ENCODE assay signal across 8 cellular contexts in genomic region chr10:45710200-45710796, GRCh38. TPM values are rescaled to one million over a fixed set of nuclear protein-coding genes. Genes with fewer than 3 reads are reported as not detected.
A peak's percentile ranks its signal among the peaks of the same experiment; 100 is the strongest.
DNase-seq lines count a peak whose midpoint lies in the region; ATAC-seq and TF ChIP-seq lines count a peak whose summit lies in the region.
"Not testable (repeated sequence)": the region's sequence is repeated elsewhere in the genome, so short reads cannot be mapped to it uniquely, and the experiment has no call there.

No MANE protein-coding gene starts in this region.

- not testable (repeated sequence) for H3K4me3 ChIP-seq in BLaER1 treated with 17β-estradiol and CSF1 and Interleukin-3, amounts not matched to agents 10 nM and 100 nM; fibroblast of the aortic adventitia (ENCODE audit: low read depth, low read length)

- DNase-seq in activated CD4-positive, alpha-beta T cell treated with anti-CD3 and anti-CD28 coated beads, Interleukin-2, amount 10 ng/mL, durations not matched to agents 24 days and 14 days; sciatic nerve (ENCODE audit: low spot score): not testable (repeated sequence)
- DNase-seq in fibroblast of the aortic adventitia (ENCODE audit: low read depth): peak; percentile 30

- H3K4me3 Mint-ChIP-seq in activated CD4-positive, alpha-beta T cell treated with anti-CD3 and anti-CD28 coated beads, Interleukin-2, amount 10 ng/mL, durations not matched to agents 24 days and 14 days: peak overlapping the region; percentile 53

- H3K27ac ChIP-seq in BLaER1 treated with 17β-estradiol and CSF1 and Interleukin-3, amounts not matched to agents 10 nM and 100 nM: peak overlapping the region in 7 of 11 experiments; percentile 25 to 62 (median 52); a peak in 11 of 22 replicates

- H3K9me3 ChIP-seq in BLaER1 treated with 17β-estradiol and CSF1 and Interleukin-3, amounts not matched to agents 10 nM and 100 nM (replicated peaks in 1 of 11): not testable (repeated sequence)

- H3K36me3 Mint-ChIP-seq in activated CD4-positive, alpha-beta T cell treated with anti-CD3 and anti-CD28 coated beads, Interleukin-2, amount 10 ng/mL, durations not matched to agents 24 days and 14 days (ENCODE audit: low read depth): not testable (repeated sequence)

- H3K4me1 Mint-ChIP-seq in activated CD4-positive, alpha-beta T cell treated with anti-CD3 and anti-CD28 coated beads, Interleukin-2, amount 10 ng/mL, durations not matched to agents 24 days and 14 days: not testable (repeated sequence)

- not testable (repeated sequence) for H3K27me3 ChIP-seq in BLaER1 treated with 17β-estradiol and CSF1 and Interleukin-3, amounts not matched to agents 10 nM and 100 nM

- not testable (repeated sequence) for H3K9ac ChIP-seq in BLaER1 treated with 17β-estradiol and CSF1 and Interleukin-3, amounts not matched to agents 10 nM and 100 nM

- intact Hi-C loops in activated CD4-positive, alpha-beta T cell treated with anti-CD3 and anti-CD28 coated beads, Interleukin-2, amount 10 ng/mL, durations not matched to agents 24 days and 14 days (cut with micrococcal nuclease); sciatic nerve (cut with DNase I): not testable (repeated sequence)

- peak overlapping the region in 4 of 11 experiments; percentile 12 to 61 (median 34); a peak in 6 of 22 replicates for H3K4me2 ChIP-seq in BLaER1 treated with 17β-estradiol and CSF1 and Interleukin-3, amounts not matched to agents 10 nM and 100 nM

- peak overlapping the region; percentile 77 for H3K27ac Mint-ChIP-seq in activated CD4-positive, alpha-beta T cell treated with anti-CD3 and anti-CD28 coated beads, Interleukin-2, amount 10 ng/mL, durations not matched to agents 24 days and 14 days

- not testable (repeated sequence) for H3K9me3 Mint-ChIP-seq in activated CD4-positive, alpha-beta T cell treated with anti-CD3 and anti-CD28 coated beads, Interleukin-2, amount 10 ng/mL, durations not matched to agents 24 days and 14 days

- H3K27me3 Mint-ChIP-seq in activated CD4-positive, alpha-beta T cell treated with anti-CD3 and anti-CD28 coated beads, Interleukin-2, amount 10 ng/mL, durations not matched to agents 24 days and 14 days: not testable (repeated sequence)

- ATAC-seq in GM18909 (IDR thresholded peaks at IDR 0.05; ENCODE audit: poor library complexity, unreplicated experiment) (peak; percentile 71), GM21723 (IDR thresholded peaks at IDR 0.05; ENCODE audit: unreplicated experiment) (peak; percentile 89), HG02884 (IDR thresholded peaks at IDR 0.05; ENCODE audit: unreplicated experiment) (peak; percentile 68), HG03432 (IDR thresholded peaks at IDR 0.05; ENCODE audit: unreplicated experiment) (peak; percentile 97), sciatic nerve (peak; percentile 44)

- not testable (repeated sequence) for H3K36me3 ChIP-seq in BLaER1 treated with 17β-estradiol and CSF1 and Interleukin-3, amounts not matched to agents 10 nM and 100 nM

- H4K20me1 ChIP-seq in BLaER1 treated with 17β-estradiol and CSF1 and Interleukin-3, amounts not matched to agents 10 nM and 100 nM: not testable (repeated sequence)

- TF ChIP-seq CTCF in fibroblast of the aortic adventitia (IDR thresholded peaks at IDR 0.05; ENCODE audit: insufficient read depth, low read length): not testable (repeated sequence)

- not testable (repeated sequence) for H3K4me1 ChIP-seq in BLaER1 treated with 17β-estradiol and CSF1 and Interleukin-3, amounts not matched to agents 10 nM and 100 nM

RNA-seq across cellular contexts. Expression of gene WASHC2C, which starts 16.8 kb away (rescaled TPM):
- 22.0 and 27.1 TPM in 2 replicates for total RNA-seq in activated CD4-positive, alpha-beta T cell treated with anti-CD3 and anti-CD28 coated beads, Interleukin-2, amount 10 ng/mL, durations not matched to agents 24 days and 14 days
- total RNA-seq in fibroblast of the aortic adventitia (ENCODE audit: low replicate concordance) (26.7 and 170 TPM in 2 replicates), sciatic nerve (48.1 TPM)

RNA-seq across cellular contexts. Expression of gene ZFAND4, which starts 37.7 kb away (rescaled TPM):
- total RNA-seq in activated CD4-positive, alpha-beta T cell treated with anti-CD3 and anti-CD28 coated beads, Interleukin-2, amount 10 ng/mL, durations not matched to agents 24 days and 14 days: 9.1 and 9.3 TPM in 2 replicates
- 2.6 and 9.1 TPM in 2 replicates for total RNA-seq in fibroblast of the aortic adventitia (ENCODE audit: low replicate concordance)
- 15.0 TPM for total RNA-seq in sciatic nerve

Comparison
In these comparisons a context has a peak if more than half of its experiments do, and no peak if none do; other contexts are left out.
1. ATAC-seq: peak in every context shown above with its lines; median percentile 97 in HG03432; 89 in GM21723; 71 in GM18909; 68 in HG02884; 44 in sciatic nerve.